16 cellular contexts compared by ENCODE assay signal in genomic region chr4:5842456-5842855, GRCh38. TPM values are rescaled to one million over a fixed set of nuclear protein-coding genes. Genes with fewer than 3 reads are reported as not detected.
DNase-seq lines count a peak whose midpoint lies in the region; ATAC-seq, FAIRE-seq and TF ChIP-seq lines count a peak whose summit lies in the region.
"Had no signal": no experiment of that assay in that cellular context is flagged by ENCODE, and none has a peak within 500 bp of the region (broad histone marks: within the 10 kb centered on the region; RNA-seq: fewer than 3 reads in every experiment).

No MANE protein-coding gene starts in this region.

- H3K27me3 Mint-ChIP-seq in nephron progenitor cell (ENCODE audit: low read depth, poor library complexity) = no peaks in the 10 kb centered on the region
- H3K27me3 Mint-ChIP-seq: B cell had no signal

- no peak overlapping the region for H3K4me3 Mint-ChIP-seq in nephron progenitor cell
- H3K4me3 Mint-ChIP-seq: B cell; CD4-positive, alpha-beta T cell had no signal

- H3K4me3 ChIP-seq in HEK293 (ENCODE audit: low read depth, low read length) (no peak overlapping the region), bronchial epithelial cell (ENCODE audit: low read depth, low read length) (no peak overlapping the region), SJCRH30 (no peak overlapping the region)

- ATAC-seq in HG02840 (IDR thresholded peaks at IDR 0.05; ENCODE audit: low FRiP score, unreplicated experiment) = no peak
- ATAC-seq: HCT116 had no signal

- POLR2A ChIA-PET in HEK293 (lab: Yijun Ruan, JAX) = interaction anchor here (0.7 kb wide), 1 partner anchor 101 kb away, joined by 7 read pairs; no protein-coding TSS in a partner anchor

- H3K9me3 ChIP-seq in HEK293 (ENCODE audit: control insufficient read depth, insufficient read depth, low read depth, low read length) = no peaks in the 10 kb centered on the region
- no peaks in the 10 kb centered on the region for H3K9me3 ChIP-seq in SJCRH30 (replicated peaks)
- H3K9me3 ChIP-seq: Caco-2 had no signal

- no peaks in the 10 kb centered on the region for H3K9me3 Mint-ChIP-seq in nephron progenitor cell
- H3K9me3 Mint-ChIP-seq: CD4-positive, alpha-beta T cell had no signal

- peak; percentile 7 for FAIRE-seq in bronchial epithelial cell (lab: Jason Lieb, UNC)
- no peak for FAIRE-seq in RCC 7860 (lab: Jason Lieb, UNC)
- FAIRE-seq: D721Med, G401.6, GM12891 had no signal

- peaks cover 29% of the 10 kb centered on the region for H3K4me1 Mint-ChIP-seq in nephron progenitor cell

- H3K27ac ChIP-seq in HEK293 (ENCODE audit: extremely low read depth, low read depth, low read length) (no peak overlapping the region), SJCRH30 (no peak overlapping the region)
- H3K27ac ChIP-seq: C4-2B had no signal

- H3K4me1 ChIP-seq in HEK293 (ENCODE audit: control insufficient read depth, insufficient read depth, low read length) (no peaks in the 10 kb centered on the region), SJCRH30 (peaks cover 11% of the 10 kb centered on the region; the same call in 1 of the 2 replicates)
- H3K4me1 ChIP-seq: Caco-2 had no signal

- DNase-seq in bronchial epithelial cell (ENCODE audit: low read depth) (no peak), nephron progenitor cell (no peak), RCC 7860 (ENCODE audit: low spot score) (no peak), SJCRH30 (no peak)
- DNase-seq: Caco-2; CD4-positive, alpha-beta T cell; GOT3; H7 had no signal

- peaks cover 54% of the 10 kb centered on the region for H3K36me3 Mint-ChIP-seq in nephron progenitor cell (ENCODE audit: low read depth)

- TF ChIP-seq CTCF in HEK293 (tag by site-specific recombination; IDR thresholded peaks at IDR 0.05) (no peak), bronchial epithelial cell (IDR thresholded peaks at IDR 0.05; ENCODE audit: insufficient read depth, low read length, severe bottlenecking) (no peak), nephron progenitor cell (IDR thresholded peaks at IDR 0.05) (no peak)

- no peaks in the 10 kb centered on the region for H3K27me3 ChIP-seq in bronchial epithelial cell (ENCODE audit: control insufficient read depth, insufficient read depth, low read length)
- no peaks in the 10 kb centered on the region for H3K27me3 ChIP-seq in SJCRH30

- CTCF ChIA-PET in HEK293 (lab: Yijun Ruan, JAX) = no interaction called here

- H3K36me3 ChIP-seq in HEK293 (ENCODE audit: control insufficient read depth in 2 of 2, insufficient read depth in 1 of 2, low read length in 2 of 2) (peaks cover 0 to 3% of the 10 kb centered on the region in 2 experiments; a peak in 1 of 3 replicates), bronchial epithelial cell (ENCODE audit: control insufficient read depth, insufficient read depth, low read length) (no peaks in the 10 kb centered on the region), SJCRH30 (peaks cover 42% of the 10 kb centered on the region)

- peak overlapping the region; percentile 46 for H3K27ac Mint-ChIP-seq in nephron progenitor cell
- H3K27ac Mint-ChIP-seq: B cell; CD4-positive, alpha-beta T cell had no signal

TF ChIP-seq in HEK293, 187 proteins besides CTCF, POLR2A, EP300 and RAD21:
- TF ChIP-seq ZSCAN4 (tag by site-specific recombination; IDR thresholded peaks at IDR 0.05) (peak; percentile 91), ZNF221 (tag by site-specific recombination; IDR thresholded peaks at IDR 0.05; ENCODE audit: borderline replicate concordance) (no peak)

RNA-seq across cellular contexts. Expression of gene CRMP1, which starts 50.4 kb away (rescaled TPM):
- total RNA-seq in bronchial epithelial cell = 0.13 TPM in 1 of 2 replicates, not detected in the other
- total RNA-seq in SJCRH30 (2014; rRNA removed; shearing (Covaris generic)) = 87.0 and 88.0 TPM in 2 replicates
- total RNA-seq: B cell; Caco-2; CD4-positive, alpha-beta T cell had no signal

Comparison
In these comparisons a context has a peak if more than half of its experiments do, and no peak if none do; other contexts are left out.
1. RNA of gene CRMP1, which starts 50.4 kb away (total RNA-seq): 87.0 to 88.0 TPM in SJCRH30; 0.13 TPM in bronchial epithelial cell; every median in the first group is over 10 times any median in the second.